Comparison of ENCODE assay signal across 7 cellular contexts in the genomic region with DNA sequence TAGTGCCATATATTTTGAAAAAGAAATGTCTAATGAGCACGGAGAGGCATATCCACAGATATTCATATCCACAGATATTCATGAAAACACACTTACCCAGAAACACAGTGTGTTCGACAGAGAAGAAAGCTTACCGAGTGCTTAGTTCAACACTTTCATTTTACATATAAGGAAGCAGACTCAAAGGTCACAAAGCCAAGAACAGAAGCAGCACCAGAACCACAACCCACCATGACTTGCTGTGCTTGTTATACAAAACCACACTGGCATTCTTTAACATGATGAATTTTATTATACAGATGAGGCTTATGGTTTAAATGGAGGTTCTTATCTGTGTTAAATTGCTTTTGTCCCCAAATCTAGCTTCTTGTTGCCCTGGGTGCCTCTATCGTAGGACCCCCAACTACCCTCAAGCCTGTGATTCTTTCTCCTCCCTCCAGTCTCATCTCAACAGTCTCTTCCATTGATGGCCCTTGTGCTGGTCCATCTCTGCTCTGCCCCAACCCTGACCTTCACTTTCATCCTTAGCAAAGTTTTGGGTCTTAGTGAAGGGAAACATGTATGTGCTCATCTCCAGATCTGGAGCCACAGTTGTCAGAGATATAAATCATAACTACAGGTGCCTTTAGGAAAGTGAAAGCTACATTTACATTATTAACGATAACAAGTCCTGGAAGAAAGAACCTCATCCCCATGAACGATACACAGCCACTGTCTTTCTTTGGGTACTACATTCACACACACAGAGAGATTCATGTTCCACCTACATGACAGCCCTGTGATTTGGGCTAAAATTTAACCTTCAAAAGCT. TPM values are rescaled to one million over a fixed set of nuclear protein-coding genes. Genes with fewer than 3 reads are reported as not detected.
A peak's percentile ranks its signal among the peaks of the same experiment; 100 is the strongest.
DNase-seq lines count a peak whose midpoint lies in the region; ATAC-seq lines count a peak whose summit lies in the region.

No MANE protein-coding gene starts in this region.

- H3K4me1 Mint-ChIP-seq in activated CD8-positive, alpha-beta memory T cell treated with anti-CD3 and anti-CD28 coated beads, Interleukin-2, amount 10 ng/mL, durations not matched to agents 7 days and 5 days, result peaks cover 39% of the 10 kb centered on the region

- H3K27me3 Mint-ChIP-seq in activated CD8-positive, alpha-beta memory T cell treated with anti-CD3 and anti-CD28 coated beads, Interleukin-2, amount 10 ng/mL, durations not matched to agents 7 days and 5 days, result no peaks in the 10 kb centered on the region

- ATAC-seq in GM19372 (IDR thresholded peaks at IDR 0.05; ENCODE audit: low read depth, unreplicated experiment), result peak; percentile 85
- peak; percentile 88 for ATAC-seq in HG03135 (IDR thresholded peaks at IDR 0.05; ENCODE audit: unreplicated experiment)
- peak; percentile 92 for ATAC-seq in activated CD8-positive, alpha-beta memory T cell treated with anti-CD3 and anti-CD28 coated beads, Interleukin-2, amount 10 ng/mL, durations not matched to agents 7 days and 5 days

- DNase-seq in activated CD8-positive, alpha-beta memory T cell treated with anti-CD3 and anti-CD28 coated beads, Interleukin-2, amount 10 ng/mL, durations not matched to agents 7 days and 5 days, result peak; percentile 83
- DNase-seq in renal cortical epithelial cell (ENCODE audit: low read depth) (peak; percentile 27), cerebellum (ENCODE audit: low spot score) (no peak), iPS-NIHi11 (ENCODE audit: low spot score) (no peak)
- no peak for DNase-seq in NK-92 treated with Interleukin-12 subunit alpha and Interleukin-12 subunit beta, amount 100 ng/mL, for 24 hours (lab: John Stamatoyannopoulos, UW)

- peak overlapping the region; percentile 99 for H3K27ac Mint-ChIP-seq in activated CD8-positive, alpha-beta memory T cell treated with anti-CD3 and anti-CD28 coated beads, Interleukin-2, amount 10 ng/mL, durations not matched to agents 7 days and 5 days

- no peaks in the 10 kb centered on the region for H3K9me3 Mint-ChIP-seq in activated CD8-positive, alpha-beta memory T cell treated with anti-CD3 and anti-CD28 coated beads, Interleukin-2, amount 10 ng/mL, durations not matched to agents 7 days and 5 days (ENCODE audit: low read depth)

- peaks cover 6% of the 10 kb centered on the region for H3K36me3 Mint-ChIP-seq in activated CD8-positive, alpha-beta memory T cell treated with anti-CD3 and anti-CD28 coated beads, Interleukin-2, amount 10 ng/mL, durations not matched to agents 7 days and 5 days

- H3K4me3 Mint-ChIP-seq in activated CD8-positive, alpha-beta memory T cell treated with anti-CD3 and anti-CD28 coated beads, Interleukin-2, amount 10 ng/mL, durations not matched to agents 7 days and 5 days, result peak overlapping the region; percentile 76

- CTCF ChIA-PET in activated CD8-positive, alpha-beta memory T cell treated with anti-CD3 and anti-CD28 coated beads, Interleukin-2, amount 10 ng/mL, durations not matched to agents 7 days and 5 days (lab: Charles Lee), result interaction anchor here (0.9 to 2.9 kb wide), 9 partner anchors 8 to 544 kb away, joined by 3 to 18 read pairs (median 4); a partner anchor contains a TSS

RNA-seq across cellular contexts. Expression of a gene that starts 40.0 kb away (rescaled TPM):
- total RNA-seq in activated CD8-positive, alpha-beta memory T cell treated with anti-CD3 and anti-CD28 coated beads, Interleukin-2, amount 10 ng/mL, durations not matched to agents 7 days and 5 days, result 100 to 1,000 TPM; 151 to 176 TPM
- total RNA-seq in renal cortical epithelial cell (49.0 and 127 TPM in 2 replicates), cerebellum (46.2 TPM)

RNA-seq across cellular contexts. Expression of a gene that starts 47.3 kb away (rescaled TPM):
- 10 to 100 TPM; 14.7 to 23.0 TPM for total RNA-seq in activated CD8-positive, alpha-beta memory T cell treated with anti-CD3 and anti-CD28 coated beads, Interleukin-2, amount 10 ng/mL, durations not matched to agents 7 days and 5 days
- total RNA-seq in renal cortical epithelial cell (7.3 and 40.8 TPM in 2 replicates), cerebellum (20.1 TPM)

Comparison
In these comparisons a context has a peak if more than half of its experiments do, and no peak if none do; other contexts are left out.
1. DNase-seq: peak in activated CD8-positive, alpha-beta memory T cell treated with anti-CD3 and anti-CD28 coated beads, Interleukin-2, amount 10 ng/mL, durations not matched to agents 7 days and 5 days (single experiment) and renal cortical epithelial cell (single experiment); none in cerebellum (single experiment), iPS-NIHi11 (single experiment) and NK-92 treated with Interleukin-12 subunit alpha and Interleukin-12 subunit beta, amount 100 ng/mL, for 24 hours (single experiment).
2. Peak in every context shown above with its lines, with median percentiles within 50 percentile points of each other: ATAC-seq.